8 cellular contexts compared by ENCODE assay signal in genomic region chr7:128410092-128410665, GRCh38. TPM values are rescaled to one million over a fixed set of nuclear protein-coding genes. Genes with fewer than 3 reads are reported as not detected.
A peak's percentile ranks its signal among the peaks of the same experiment; 100 is the strongest.
DNase-seq lines count a peak whose midpoint lies in the region; ATAC-seq, FAIRE-seq and TF ChIP-seq lines count a peak whose summit lies in the region.

No MANE protein-coding gene starts in this region.

- peak overlapping the region; percentile 100 for H2AFZ ChIP-seq in mammary epithelial cell (ENCODE audit: low read depth, low read length)

- no TSS peak for BruUV-seq in mammary epithelial cell (replicated peaks; lab: Mats Ljungman, UMichigan)

- TF ChIP-seq CTCF in mammary epithelial cell (conservative IDR thresholded peaks at IDR 0.05 in 1 of 2, IDR thresholded peaks at IDR 0.05 in 1 of 2; ENCODE audit: extremely low read depth in 1 of 2, insufficient read depth in 1 of 2, low read depth in 1 of 2, low read length in 2 of 2): no peak
- no peak for TF ChIP-seq CTCF in kidney (IDR thresholded peaks at IDR 0.05; ENCODE audit: borderline replicate concordance, extremely low read depth, insufficient read depth)

- no peaks in the 10 kb centered on the region for H3K27me3 ChIP-seq in mammary epithelial cell (ENCODE audit: insufficient read depth, low read length)

- in situ Hi-C loops in mammary epithelial cell (cut with MboI; ENCODE audit: low sequenced_read_pairs in 2 of 2): no loop called here

- peaks cover 24% of the 10 kb centered on the region for H3K4me1 Mint-ChIP-seq in T-helper 17 cell

- peaks cover 5% of the 10 kb centered on the region for H3K79me2 ChIP-seq in mammary epithelial cell (ENCODE audit: insufficient read depth, low read length)

- peak overlapping the region; percentile 74 for H3K27ac Mint-ChIP-seq in T-helper 17 cell

- no peak for FAIRE-seq in kidney (lab: Jason Lieb, UNC)

- H3K4me2 ChIP-seq in mammary epithelial cell (ENCODE audit: insufficient read depth, low read depth, low read length): peak overlapping the region; percentile 98

- no peaks in the 10 kb centered on the region for H4K20me1 ChIP-seq in mammary epithelial cell (ENCODE audit: insufficient read depth, low read length)

- H3K27me3 Mint-ChIP-seq in T-helper 17 cell: no peaks in the 10 kb centered on the region

- WGBS in mammary epithelial cell (ENCODE audit: low coverage, missing lambda C conversion rate): 2% methylated on average over 16 of the region's 31 CpGs

- H3K9ac ChIP-seq in mammary epithelial cell (ENCODE audit: insufficient read depth, low read length) (peak overlapping the region; percentile 30), kidney (ENCODE audit: low read length in 2 of 2) (peak overlapping the region; percentile 77 to 79)

- H3K27ac ChIP-seq in mammary epithelial cell (ENCODE audit: insufficient read depth, low read depth, low read length) (peak overlapping the region; percentile 35), kidney (ENCODE audit: low read depth in 2 of 2, low read length in 2 of 2) (peak overlapping the region; percentile 51 to 85)

- DNase-seq in DMS79 treated with DMSO at 0.1 percent for 48 hours (lab: John Stamatoyannopoulos, UW) (peak; percentile 87), LHCN-M2 (ENCODE audit: low read depth) (peak; percentile 68), T-helper 17 cell (peak; percentile 42 to 60 (median 57)), mammary epithelial cell (peak; percentile 82), kidney (no peak), middle frontal gyrus (ENCODE audit: extremely low spot score, low spot score) (no peak)
- DNase-seq in stimulated activated CD4-positive, alpha-beta T cell treated with anti-CD3 and anti-CD28 coated beads, Interleukin-1b, Interleukin-23, amount 100 ng/mL, for 24 hours (ENCODE audit: low read depth in 4 of 4, low spot score in 1 of 4): peak in 3 of 4 experiments; percentile 21 to 40 (median 35)

- peak overlapping the region; percentile 91 for H3K4me3 Mint-ChIP-seq in T-helper 17 cell

- H3K9me3 ChIP-seq in T-helper 17 cell (ENCODE audit: control insufficient read depth, low read length, poor library complexity, severe bottlenecking) (no peaks in the 10 kb centered on the region), mammary epithelial cell (replicated peaks; ENCODE audit: insufficient read depth, low read length) (no peaks in the 10 kb centered on the region), kidney (ENCODE audit: control insufficient read depth in 1 of 2, low read length in 2 of 2) (no peaks in the 10 kb centered on the region)

- dilution Hi-C loops in mammary epithelial cell (cut with HindIII; ENCODE audit: low sequenced_read_pairs): loop anchor here (10.0 kb wide), 1 partner anchor 75 kb away; no protein-coding TSS in a partner anchor

- CTCF ChIA-PET in mammary epithelial cell (lab: Charles Lee; ENCODE audit: low non-redundant PET): no interaction called here

- H3K36me3 Mint-ChIP-seq in T-helper 17 cell (ENCODE audit: low read depth): no peaks in the 10 kb centered on the region

- H3K4me1 ChIP-seq in mammary epithelial cell (ENCODE audit: insufficient read depth, low read length) (peaks cover 18% of the 10 kb centered on the region), kidney (ENCODE audit: control insufficient read depth in 1 of 2, insufficient read depth in 1 of 2, low read depth in 1 of 2, low read length in 2 of 2) (peaks cover 0 to 23% of the 10 kb centered on the region in 2 donors)

- H3K36me3 ChIP-seq in mammary epithelial cell (ENCODE audit: insufficient read depth, low read length) (no peaks in the 10 kb centered on the region), kidney (ENCODE audit: control insufficient read depth in 1 of 2, insufficient read depth in 2 of 2, low read length in 2 of 2) (no peaks in the 10 kb centered on the region)

- ATAC-seq in GM21737 (IDR thresholded peaks at IDR 0.05; ENCODE audit: unreplicated experiment) (peak; percentile 4), T-helper 17 cell (peak; percentile 49)

- intact Hi-C loops in mammary epithelial cell (cut with micrococcal nuclease): no loop called here
- intact Hi-C loops in kidney (cut with DNase I): no loop called here

- H3K4me3 ChIP-seq in mammary epithelial cell (replicated peaks in 1 of 3; ENCODE audit: insufficient read depth in 1 of 3, low read depth in 2 of 3, low read length in 3 of 3): peak overlapping the region; percentile 67 to 77 (median 68)
- peak overlapping the region; percentile 88 to 91 for H3K4me3 ChIP-seq in kidney (ENCODE audit: low read length in 2 of 2)

RNA-seq across cellular contexts. Expression of gene IMPDH1, which starts 0.4 kb away (rescaled TPM):
- total RNA-seq in LHCN-M2 (2014; rRNA removed): 53.5 and 53.7 TPM in 2 replicates
- 44.6 TPM for polyA plus RNA-seq in LHCN-M2 (2012)
- 10 to 100 TPM; 52.5 to 55.9 TPM for total RNA-seq in T-helper 17 cell
- 10 to 100 TPM; 50.5 to 92.3 TPM for total RNA-seq in mammary epithelial cell
- 70.6 TPM for polyA plus RNA-seq in mammary epithelial cell
- 144 TPM for polyA minus RNA-seq in mammary epithelial cell
- total RNA-seq in kidney: 40.3 TPM
- polyA plus RNA-seq in kidney (ENCODE audit: insufficient read depth, low read depth, low replicate concordance): 20.9 TPM

RNA-seq across cellular contexts. Expression of gene HILPDA, which starts 45.5 kb away (rescaled TPM):
- 20.6 and 22.1 TPM in 2 replicates for total RNA-seq in LHCN-M2 (2014; rRNA removed)
- polyA plus RNA-seq in LHCN-M2 (2012): 31.3 TPM
- total RNA-seq in T-helper 17 cell: 1 to 10 TPM in 1 of 2 donors, under 1 TPM in 1; 0.96 to 1.1 TPM
- 10 to 100 TPM in 1 of 2 donors, 1 to 10 TPM in 1; 9.7 to 10.0 TPM for total RNA-seq in mammary epithelial cell
- 29.1 TPM for polyA plus RNA-seq in mammary epithelial cell
- polyA minus RNA-seq in mammary epithelial cell: 33.9 TPM
- total RNA-seq in kidney: 10.3 TPM
- 7.2 TPM for polyA plus RNA-seq in kidney (ENCODE audit: insufficient read depth, low read depth, low replicate concordance)

RNA-seq across cellular contexts. Expression of gene PRRT4, which starts 48.7 kb away (rescaled TPM):
- total RNA-seq in LHCN-M2 (2014; rRNA removed) (0.80 TPM in 1 of 2 replicates, not detected in the other), T-helper 17 cell (under 1 TPM in 1 of 2 donors, not detected in 1; 0.65 TPM), mammary epithelial cell (under 1 TPM; 0.17 to 0.47 TPM), kidney (not detected)
- polyA plus RNA-seq in LHCN-M2 (2012): 0.12 TPM
- polyA plus RNA-seq in mammary epithelial cell (0.26 TPM), kidney (ENCODE audit: insufficient read depth, low read depth, low replicate concordance) (not detected)
- not detected for polyA minus RNA-seq in mammary epithelial cell

Comparison
In these comparisons a context has a peak if more than half of its experiments do, and no peak if none do; other contexts are left out.
1. DNase-seq: peak in DMS79 treated with DMSO at 0.1 percent for 48 hours (single experiment), LHCN-M2 (single experiment), T-helper 17 cell (3 of 3), mammary epithelial cell (single experiment) and stimulated activated CD4-positive, alpha-beta T cell treated with anti-CD3 and anti-CD28 coated beads, Interleukin-1b, Interleukin-23, amount 100 ng/mL, for 24 hours (3 of 4); none in kidney (single experiment) and middle frontal gyrus (single experiment).